1 cellular context compared by ENCODE assay signal in the genomic region with DNA sequence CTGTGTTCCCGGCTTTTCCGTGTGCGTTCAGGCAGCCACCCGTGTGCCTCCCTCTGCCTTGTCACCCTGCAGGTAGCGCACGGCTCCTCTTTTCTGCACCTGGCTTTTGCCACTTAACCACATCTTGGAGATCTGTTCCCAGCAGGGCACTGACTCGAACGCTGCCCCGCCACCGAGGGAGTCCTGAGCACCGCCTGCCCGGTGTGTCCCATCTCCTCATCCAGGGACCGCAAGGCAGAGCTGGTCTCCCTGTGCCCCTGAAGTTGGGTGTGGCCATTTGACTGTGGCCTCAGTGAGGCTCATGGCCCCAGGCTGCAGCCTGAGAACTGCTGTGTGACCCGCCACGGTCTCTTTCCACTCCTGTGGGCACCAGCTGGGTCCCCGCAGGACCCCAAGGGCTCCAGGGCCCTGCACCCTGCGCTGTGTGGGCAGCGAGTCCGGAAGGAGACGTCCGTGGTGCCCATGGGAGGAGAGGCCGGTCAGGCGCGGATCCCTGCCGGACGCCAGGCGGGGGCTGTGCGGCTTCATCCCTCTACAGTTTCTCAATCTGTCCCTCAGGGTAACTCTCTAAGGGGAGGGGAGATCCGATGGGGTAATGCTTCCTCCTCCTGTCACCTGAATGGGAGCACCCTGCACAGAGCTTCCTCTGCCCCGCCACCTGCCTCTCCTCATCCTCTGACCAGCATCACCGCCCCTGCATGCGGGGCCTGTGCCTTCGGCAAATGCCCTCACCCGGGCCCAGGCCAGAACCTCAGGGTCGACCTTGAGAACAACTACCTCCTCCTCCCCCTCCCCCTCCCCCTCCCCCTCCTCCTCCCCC.
TF ChIP-seq lines count a peak whose summit lies in the region.

No MANE protein-coding gene starts in this region.

TF ChIP-seq in HepG2, 621 proteins besides CTCF, POLR2A, EP300 and RAD21 (continues in another document):
- TF ChIP-seq HNRNPLL (IDR thresholded peaks at IDR 0.05; ENCODE audit: low read depth, low read length, poor library complexity, severe bottlenecking) (peak; percentile 32), CBX2 (IDR thresholded peaks at IDR 0.05; ENCODE audit: low read depth, low read length) (no peak), CBX2 (CRISPR knock-in tag; IDR thresholded peaks at IDR 0.05; ENCODE audit: low read depth) (no peak), THYN1 (CRISPR knock-in tag; IDR thresholded peaks at IDR 0.05; ENCODE audit: borderline replicate concordance, low read depth) (no peak), PCBP1 (IDR thresholded peaks at IDR 0.05; ENCODE audit: borderline replicate concordance, low read depth, low read length) (peak; percentile 99), DPF2 (CRISPR knock-in tag; IDR thresholded peaks at IDR 0.05; ENCODE audit: borderline replicate concordance, low read depth) (no peak), ZBTB38 (CRISPR knock-in tag; IDR thresholded peaks at IDR 0.05) (peak; percentile 67), ZNF225 (CRISPR knock-in tag; IDR thresholded peaks at IDR 0.05) (0 out of 2 replicates have a peak, but pooled peaks have one; percentile 21), HNRNPL (IDR thresholded peaks at IDR 0.05; ENCODE audit: low read depth, low read length) (peak; percentile 76), ZSCAN9 (CRISPR knock-in tag; IDR thresholded peaks at IDR 0.05; ENCODE audit: borderline replicate concordance) (no peak), ZNF839 (CRISPR knock-in tag; IDR thresholded peaks at IDR 0.05; ENCODE audit: borderline replicate concordance) (peak; percentile 69; the same call in 1 of the 2 replicates), FOSL2 (CRISPR knock-in tag; IDR thresholded peaks at IDR 0.05) (0 out of 2 replicates have a peak, but pooled peaks have one; percentile 2), RORA (CRISPR knock-in tag; IDR thresholded peaks at IDR 0.05) (no peak), GABPB1 (CRISPR knock-in tag; IDR thresholded peaks at IDR 0.05) (0 out of 2 replicates have a peak, but pooled peaks have one; percentile 41), ZNF263 (CRISPR knock-in tag; IDR thresholded peaks at IDR 0.05) (peak; percentile 79), ZSCAN31 (CRISPR knock-in tag; IDR thresholded peaks at IDR 0.05; ENCODE audit: low read depth) (no peak), SAFB2 (CRISPR knock-in tag; IDR thresholded peaks at IDR 0.05; ENCODE audit: borderline replicate concordance, low read depth) (no peak), HNRNPK (IDR thresholded peaks at IDR 0.05; ENCODE audit: low read depth, low read length, poor library complexity, severe bottlenecking) (peak; percentile 95), YY1 (IDR thresholded peaks at IDR 0.05; ENCODE audit: insufficient read depth, insufficient replicate concordance, low read depth, low read length) (no peak), ZNF768 (CRISPR knock-in tag; IDR thresholded peaks at IDR 0.05) (0 out of 2 replicates have a peak, but pooled peaks have one; percentile 51), ZBTB7B (CRISPR knock-in tag; IDR thresholded peaks at IDR 0.05) (no peak), ZNF562 (CRISPR knock-in tag; IDR thresholded peaks at IDR 0.05; ENCODE audit: borderline replicate concordance) (no peak)
- TF ChIP-seq, protein P1, sequence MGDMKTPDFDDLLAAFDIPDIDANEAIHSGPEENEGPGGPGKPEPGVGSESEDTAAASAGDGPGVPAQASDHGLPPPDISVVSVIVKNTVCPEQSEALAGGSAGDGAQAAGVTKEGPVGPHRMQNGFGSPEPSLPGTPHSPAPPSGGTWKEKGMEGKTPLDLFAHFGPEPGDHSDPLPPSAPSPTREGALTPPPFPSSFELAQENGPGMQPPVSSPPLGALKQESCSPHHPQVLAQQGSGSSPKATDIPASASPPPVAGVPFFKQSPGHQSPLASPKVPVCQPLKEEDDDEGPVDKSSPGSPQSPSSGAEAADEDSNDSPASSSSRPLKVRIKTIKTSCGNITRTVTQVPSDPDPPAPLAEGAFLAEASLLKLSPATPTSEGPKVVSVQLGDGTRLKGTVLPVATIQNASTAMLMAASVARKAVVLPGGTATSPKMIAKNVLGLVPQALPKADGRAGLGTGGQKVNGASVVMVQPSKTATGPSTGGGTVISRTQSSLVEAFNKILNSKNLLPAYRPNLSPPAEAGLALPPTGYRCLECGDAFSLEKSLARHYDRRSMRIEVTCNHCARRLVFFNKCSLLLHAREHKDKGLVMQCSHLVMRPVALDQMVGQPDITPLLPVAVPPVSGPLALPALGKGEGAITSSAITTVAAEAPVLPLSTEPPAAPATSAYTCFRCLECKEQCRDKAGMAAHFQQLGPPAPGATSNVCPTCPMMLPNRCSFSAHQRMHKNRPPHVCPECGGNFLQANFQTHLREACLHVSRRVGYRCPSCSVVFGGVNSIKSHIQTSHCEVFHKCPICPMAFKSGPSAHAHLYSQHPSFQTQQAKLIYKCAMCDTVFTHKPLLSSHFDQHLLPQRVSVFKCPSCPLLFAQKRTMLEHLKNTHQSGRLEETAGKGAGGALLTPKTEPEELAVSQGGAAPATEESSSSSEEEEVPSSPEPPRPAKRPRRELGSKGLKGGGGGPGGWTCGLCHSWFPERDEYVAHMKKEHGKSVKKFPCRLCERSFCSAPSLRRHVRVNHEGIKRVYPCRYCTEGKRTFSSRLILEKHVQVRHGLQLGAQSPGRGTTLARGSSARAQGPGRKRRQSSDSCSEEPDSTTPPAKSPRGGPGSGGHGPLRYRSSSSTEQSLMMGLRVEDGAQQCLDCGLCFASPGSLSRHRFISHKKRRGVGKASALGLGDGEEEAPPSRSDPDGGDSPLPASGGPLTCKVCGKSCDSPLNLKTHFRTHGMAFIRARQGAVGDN (CRISPR knock-in tag; IDR thresholded peaks at IDR 0.05) = peak; percentile 36; the same call in 1 of the 2 replicates
- TF ChIP-seq, protein P2, sequence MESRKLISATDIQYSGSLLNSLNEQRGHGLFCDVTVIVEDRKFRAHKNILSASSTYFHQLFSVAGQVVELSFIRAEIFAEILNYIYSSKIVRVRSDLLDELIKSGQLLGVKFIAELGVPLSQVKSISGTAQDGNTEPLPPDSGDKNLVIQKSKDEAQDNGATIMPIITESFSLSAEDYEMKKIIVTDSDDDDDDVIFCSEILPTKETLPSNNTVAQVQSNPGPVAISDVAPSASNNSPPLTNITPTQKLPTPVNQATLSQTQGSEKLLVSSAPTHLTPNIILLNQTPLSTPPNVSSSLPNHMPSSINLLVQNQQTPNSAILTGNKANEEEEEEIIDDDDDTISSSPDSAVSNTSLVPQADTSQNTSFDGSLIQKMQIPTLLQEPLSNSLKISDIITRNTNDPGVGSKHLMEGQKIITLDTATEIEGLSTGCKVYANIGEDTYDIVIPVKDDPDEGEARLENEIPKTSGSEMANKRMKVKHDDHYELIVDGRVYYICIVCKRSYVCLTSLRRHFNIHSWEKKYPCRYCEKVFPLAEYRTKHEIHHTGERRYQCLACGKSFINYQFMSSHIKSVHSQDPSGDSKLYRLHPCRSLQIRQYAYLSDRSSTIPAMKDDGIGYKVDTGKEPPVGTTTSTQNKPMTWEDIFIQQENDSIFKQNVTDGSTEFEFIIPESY (CRISPR knock-in tag; IDR thresholded peaks at IDR 0.05) = peak; percentile 100
- TF ChIP-seq, protein P3, sequence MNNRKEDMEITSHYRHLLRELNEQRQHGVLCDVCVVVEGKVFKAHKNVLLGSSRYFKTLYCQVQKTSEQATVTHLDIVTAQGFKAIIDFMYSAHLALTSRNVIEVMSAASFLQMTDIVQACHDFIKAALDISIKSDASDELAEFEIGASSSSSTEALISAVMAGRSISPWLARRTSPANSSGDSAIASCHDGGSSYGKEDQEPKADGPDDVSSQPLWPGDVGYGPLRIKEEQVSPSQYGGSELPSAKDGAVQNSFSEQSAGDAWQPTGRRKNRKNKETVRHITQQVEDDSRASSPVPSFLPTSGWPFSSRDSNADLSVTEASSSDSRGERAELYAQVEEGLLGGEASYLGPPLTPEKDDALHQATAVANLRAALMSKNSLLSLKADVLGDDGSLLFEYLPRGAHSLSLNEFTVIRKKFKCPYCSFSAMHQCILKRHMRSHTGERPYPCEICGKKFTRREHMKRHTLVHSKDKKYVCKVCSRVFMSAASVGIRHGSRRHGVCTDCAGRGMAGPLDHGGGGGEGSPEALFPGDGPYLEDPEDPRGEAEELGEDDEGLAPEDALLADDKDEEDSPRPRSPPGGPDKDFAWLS (CRISPR knock-in tag; IDR thresholded peaks at IDR 0.05; ENCODE audit: borderline replicate concordance) = no peak
- TF ChIP-seq, protein P4, sequence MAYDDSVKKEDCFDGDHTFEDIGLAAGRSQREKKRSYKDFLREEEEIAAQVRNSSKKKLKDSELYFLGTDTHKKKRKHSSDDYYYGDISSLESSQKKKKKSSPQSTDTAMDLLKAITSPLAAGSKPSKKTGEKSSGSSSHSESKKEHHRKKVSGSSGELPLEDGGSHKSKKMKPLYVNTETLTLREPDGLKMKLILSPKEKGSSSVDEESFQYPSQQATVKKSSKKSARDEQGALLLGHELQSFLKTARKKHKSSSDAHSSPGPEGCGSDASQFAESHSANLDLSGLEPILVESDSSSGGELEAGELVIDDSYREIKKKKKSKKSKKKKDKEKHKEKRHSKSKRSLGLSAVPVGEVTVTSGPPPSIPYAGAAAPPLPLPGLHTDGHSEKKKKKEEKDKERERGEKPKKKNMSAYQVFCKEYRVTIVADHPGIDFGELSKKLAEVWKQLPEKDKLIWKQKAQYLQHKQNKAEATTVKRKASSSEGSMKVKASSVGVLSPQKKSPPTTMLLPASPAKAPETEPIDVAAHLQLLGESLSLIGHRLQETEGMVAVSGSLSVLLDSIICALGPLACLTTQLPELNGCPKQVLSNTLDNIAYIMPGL (CRISPR knock-in tag; IDR thresholded peaks at IDR 0.05; ENCODE audit: borderline replicate concordance in 1 of 2, low read depth in 1 of 2) = no peak
- TF ChIP-seq, protein P5, sequence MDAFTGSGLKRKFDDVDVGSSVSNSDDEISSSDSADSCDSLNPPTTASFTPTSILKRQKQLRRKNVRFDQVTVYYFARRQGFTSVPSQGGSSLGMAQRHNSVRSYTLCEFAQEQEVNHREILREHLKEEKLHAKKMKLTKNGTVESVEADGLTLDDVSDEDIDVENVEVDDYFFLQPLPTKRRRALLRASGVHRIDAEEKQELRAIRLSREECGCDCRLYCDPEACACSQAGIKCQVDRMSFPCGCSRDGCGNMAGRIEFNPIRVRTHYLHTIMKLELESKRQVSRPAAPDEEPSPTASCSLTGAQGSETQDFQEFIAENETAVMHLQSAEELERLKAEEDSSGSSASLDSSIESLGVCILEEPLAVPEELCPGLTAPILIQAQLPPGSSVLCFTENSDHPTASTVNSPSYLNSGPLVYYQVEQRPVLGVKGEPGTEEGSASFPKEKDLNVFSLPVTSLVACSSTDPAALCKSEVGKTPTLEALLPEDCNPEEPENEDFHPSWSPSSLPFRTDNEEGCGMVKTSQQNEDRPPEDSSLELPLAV (CRISPR knock-in tag; conservative IDR thresholded peaks at IDR 0.05; ENCODE audit: low read depth) = no peak
- TF ChIP-seq, protein P6, sequence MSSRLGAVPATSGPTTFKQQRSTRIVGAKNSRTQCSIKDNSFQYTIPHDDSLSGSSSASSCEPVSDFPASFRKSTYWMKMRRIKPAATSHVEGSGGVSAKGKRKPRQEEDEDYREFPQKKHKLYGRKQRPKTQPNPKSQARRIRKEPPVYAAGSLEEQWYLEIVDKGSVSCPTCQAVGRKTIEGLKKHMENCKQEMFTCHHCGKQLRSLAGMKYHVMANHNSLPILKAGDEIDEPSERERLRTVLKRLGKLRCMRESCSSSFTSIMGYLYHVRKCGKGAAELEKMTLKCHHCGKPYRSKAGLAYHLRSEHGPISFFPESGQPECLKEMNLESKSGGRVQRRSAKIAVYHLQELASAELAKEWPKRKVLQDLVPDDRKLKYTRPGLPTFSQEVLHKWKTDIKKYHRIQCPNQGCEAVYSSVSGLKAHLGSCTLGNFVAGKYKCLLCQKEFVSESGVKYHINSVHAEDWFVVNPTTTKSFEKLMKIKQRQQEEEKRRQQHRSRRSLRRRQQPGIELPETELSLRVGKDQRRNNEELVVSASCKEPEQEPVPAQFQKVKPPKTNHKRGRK (CRISPR knock-in tag; IDR thresholded peaks at IDR 0.05) = 0 out of 2 replicates have a peak, but pooled peaks have one; percentile 49
- TF ChIP-seq, protein P7, sequence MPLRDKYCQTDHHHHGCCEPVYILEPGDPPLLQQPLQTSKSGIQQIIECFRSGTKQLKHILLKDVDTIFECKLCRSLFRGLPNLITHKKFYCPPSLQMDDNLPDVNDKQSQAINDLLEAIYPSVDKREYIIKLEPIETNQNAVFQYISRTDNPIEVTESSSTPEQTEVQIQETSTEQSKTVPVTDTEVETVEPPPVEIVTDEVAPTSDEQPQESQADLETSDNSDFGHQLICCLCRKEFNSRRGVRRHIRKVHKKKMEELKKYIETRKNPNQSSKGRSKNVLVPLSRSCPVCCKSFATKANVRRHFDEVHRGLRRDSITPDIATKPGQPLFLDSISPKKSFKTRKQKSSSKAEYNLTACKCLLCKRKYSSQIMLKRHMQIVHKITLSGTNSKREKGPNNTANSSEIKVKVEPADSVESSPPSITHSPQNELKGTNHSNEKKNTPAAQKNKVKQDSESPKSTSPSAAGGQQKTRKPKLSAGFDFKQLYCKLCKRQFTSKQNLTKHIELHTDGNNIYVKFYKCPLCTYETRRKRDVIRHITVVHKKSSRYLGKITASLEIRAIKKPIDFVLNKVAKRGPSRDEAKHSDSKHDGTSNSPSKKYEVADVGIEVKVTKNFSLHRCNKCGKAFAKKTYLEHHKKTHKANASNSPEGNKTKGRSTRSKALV (CRISPR knock-in tag; IDR thresholded peaks at IDR 0.05) = no peak
- TF ChIP-seq, protein P8, sequence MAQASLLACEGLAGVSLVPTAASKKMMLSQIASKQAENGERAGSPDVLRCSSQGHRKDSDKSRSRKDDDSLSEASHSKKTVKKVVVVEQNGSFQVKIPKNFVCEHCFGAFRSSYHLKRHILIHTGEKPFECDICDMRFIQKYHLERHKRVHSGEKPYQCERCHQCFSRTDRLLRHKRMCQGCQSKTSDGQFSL (CRISPR knock-in tag; IDR thresholded peaks at IDR 0.05) = no peak
- TF ChIP-seq, protein P9, sequence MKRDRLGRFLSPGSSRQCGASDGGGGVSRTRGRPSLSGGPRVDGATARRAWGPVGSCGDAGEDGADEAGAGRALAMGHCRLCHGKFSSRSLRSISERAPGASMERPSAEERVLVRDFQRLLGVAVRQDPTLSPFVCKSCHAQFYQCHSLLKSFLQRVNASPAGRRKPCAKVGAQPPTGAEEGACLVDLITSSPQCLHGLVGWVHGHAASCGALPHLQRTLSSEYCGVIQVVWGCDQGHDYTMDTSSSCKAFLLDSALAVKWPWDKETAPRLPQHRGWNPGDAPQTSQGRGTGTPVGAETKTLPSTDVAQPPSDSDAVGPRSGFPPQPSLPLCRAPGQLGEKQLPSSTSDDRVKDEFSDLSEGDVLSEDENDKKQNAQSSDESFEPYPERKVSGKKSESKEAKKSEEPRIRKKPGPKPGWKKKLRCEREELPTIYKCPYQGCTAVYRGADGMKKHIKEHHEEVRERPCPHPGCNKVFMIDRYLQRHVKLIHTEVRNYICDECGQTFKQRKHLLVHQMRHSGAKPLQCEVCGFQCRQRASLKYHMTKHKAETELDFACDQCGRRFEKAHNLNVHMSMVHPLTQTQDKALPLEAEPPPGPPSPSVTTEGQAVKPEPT (CRISPR knock-in tag; IDR thresholded peaks at IDR 0.05; ENCODE audit: low read depth) = no peak
- TF ChIP-seq, protein P10, sequence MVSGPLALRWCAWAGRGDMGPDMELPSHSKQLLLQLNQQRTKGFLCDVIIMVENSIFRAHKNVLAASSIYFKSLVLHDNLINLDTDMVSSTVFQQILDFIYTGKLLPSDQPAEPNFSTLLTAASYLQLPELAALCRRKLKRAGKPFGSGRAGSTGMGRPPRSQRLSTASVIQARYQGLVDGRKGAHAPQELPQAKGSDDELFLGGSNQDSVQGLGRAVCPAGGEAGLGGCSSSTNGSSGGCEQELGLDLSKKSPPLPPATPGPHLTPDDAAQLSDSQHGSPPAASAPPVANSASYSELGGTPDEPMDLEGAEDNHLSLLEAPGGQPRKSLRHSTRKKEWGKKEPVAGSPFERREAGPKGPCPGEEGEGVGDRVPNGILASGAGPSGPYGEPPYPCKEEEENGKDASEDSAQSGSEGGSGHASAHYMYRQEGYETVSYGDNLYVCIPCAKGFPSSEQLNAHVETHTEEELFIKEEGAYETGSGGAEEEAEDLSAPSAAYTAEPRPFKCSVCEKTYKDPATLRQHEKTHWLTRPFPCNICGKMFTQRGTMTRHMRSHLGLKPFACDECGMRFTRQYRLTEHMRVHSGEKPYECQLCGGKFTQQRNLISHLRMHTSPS (CRISPR knock-in tag; IDR thresholded peaks at IDR 0.05; ENCODE audit: low read depth) = 0 out of 2 replicates have a peak, but pooled peaks have one; percentile 27
